In genomic region chr10:128102480-128103228, GRCh38 we compare ENCODE assay signal across 16 cellular contexts. TPM values are rescaled to one million over a fixed set of nuclear protein-coding genes. Genes with fewer than 3 reads are reported as not detected.
A peak's percentile ranks its signal among the peaks of the same experiment; 100 is the strongest.
DNase-seq lines count a peak whose midpoint lies in the region; ATAC-seq and TF ChIP-seq lines count a peak whose summit lies in the region.
"Had no signal": no experiment of that assay in that cellular context is flagged by ENCODE, and none has a peak within 500 bp of the region (broad histone marks: within the 10 kb centered on the region; RNA-seq: fewer than 3 reads in every experiment).

No MANE protein-coding gene starts in this region.

- in situ Hi-C loops in brain microvascular endothelial cell (cut with HindIII; ENCODE audit: low pct_ligation_motif_present, low sequenced_read_pairs): no loop called here

- peak overlapping the region in 2 of 3 donors; percentile 4 to 10 for H3K4me3 Mint-ChIP-seq in T-cell

- CTCF ChIA-PET in T-cell (lab: Charles Lee): interaction anchor here (0.5 to 1.6 kb wide), 6 partner anchors 24 to 109 kb away, joined by 3 to 9 read pairs (median 4); partner anchors contain the start of gene MKI67 (in 1 of the 2)

- no peak overlapping the region for H3K9ac ChIP-seq in BLaER1

- peaks cover 100% of the 10 kb centered on the region for H3K36me3 ChIP-seq in BLaER1
- no peaks in the 10 kb centered on the region for H3K36me3 ChIP-seq in lung (ENCODE audit: control insufficient read depth in 2 of 2, insufficient read depth in 2 of 2, low read length in 2 of 2)
- H3K36me3 ChIP-seq in brain microvascular endothelial cell (replicated peaks): peaks cover 2% of the 10 kb centered on the region
- H3K36me3 ChIP-seq: sigmoid colon had no signal

- peak; percentile 33 for DNase-seq in NCI-H2029 (lab: John Stamatoyannopoulos, UW)
- DNase-seq in NCI-H2029 treated with DMSO at 0.1 percent for 48 hours (lab: John Stamatoyannopoulos, UW): no peak
- DNase-seq in T-cell: no peak
- peak; percentile 67 for DNase-seq in lung (ENCODE audit: low spot score)
- no peak for DNase-seq in brain microvascular endothelial cell
- no peak for DNase-seq in AG20443 (ENCODE audit: low spot score)
- DNase-seq: 8988T; C1 segment of cervical spinal cord; heart left ventricle; NCI-H1694 treated with DMSO at 0.1 percent for 48 hours; OCI-M1; sigmoid colon; stimulated activated CD4-positive, alpha-beta T cell treated with anti-CD3 and anti-CD28 coated beads, Interleukin-2, amount 100 ng/mL, for 24 hours had no signal

- peaks cover 71% of the 10 kb centered on the region for H4K20me1 ChIP-seq in BLaER1

- 62 to 68% methylated on average over 19 of the region's 19 CpGs for WGBS in lung, 2 donors

- H3K9me3 ChIP-seq in BLaER1: no peaks in the 10 kb centered on the region
- H3K9me3 ChIP-seq in lung (ENCODE audit: control insufficient read depth in 2 of 2, insufficient read depth in 1 of 2, low read length in 1 of 2): peaks cover 0 to 2% of the 10 kb centered on the region in 2 donors
- H3K9me3 ChIP-seq: heart left ventricle, sigmoid colon had no signal

- H3K9me3 Mint-ChIP-seq in T-cell: no peaks in the 10 kb centered on the region

- no peaks in the 10 kb centered on the region for H3K27me3 ChIP-seq in BLaER1
- H3K27me3 ChIP-seq in lung (ENCODE audit: control insufficient read depth, insufficient read depth): no peaks in the 10 kb centered on the region
- no peaks in the 10 kb centered on the region for H3K27me3 ChIP-seq in brain microvascular endothelial cell (replicated peaks)
- H3K27me3 ChIP-seq: heart left ventricle, sigmoid colon had no signal

- POLR2A ChIA-PET in T-cell (lab: Charles Lee): no interaction called here

- TF ChIP-seq CTCF in lung (IDR thresholded peaks at IDR 0.05; ENCODE audit: control extremely low read depth, extremely low read depth): no peak
- no peak for TF ChIP-seq CTCF in brain microvascular endothelial cell (IDR thresholded peaks at IDR 0.05; ENCODE audit: low read depth, low read length, missing control alignments)

- H3K4me1 ChIP-seq in BLaER1 (peaks cover 12% of the 10 kb centered on the region; the same call in 1 of the 2 replicates), lung (ENCODE audit: control insufficient read depth in 2 of 2, insufficient read depth in 2 of 2, low read length in 2 of 2) (no peaks in the 10 kb centered on the region)

- H3K27me3 Mint-ChIP-seq in T-cell: no peaks in the 10 kb centered on the region

- ATAC-seq in T-cell (replicated peaks in 1 of 4) (no peak), lung (ENCODE audit: insufficient read depth, low FRiP score) (no peak), HG03097 (IDR thresholded peaks at IDR 0.05; ENCODE audit: low FRiP score, unreplicated experiment) (no peak)
- ATAC-seq: HCT116 had no signal

- peak overlapping the region; percentile 77 to 84 for H3K27ac Mint-ChIP-seq in T-cell

- no peak overlapping the region for H3K4me2 ChIP-seq in BLaER1

- peaks cover 16 to 47% (median 42%) of the 10 kb centered on the region in 3 donors for H3K4me1 Mint-ChIP-seq in T-cell

- no peak overlapping the region for H3K4me3 ChIP-seq in BLaER1
- H3K4me3 ChIP-seq in lung: no peak overlapping the region
- H3K4me3 ChIP-seq in brain microvascular endothelial cell (ENCODE audit: low read depth, low read length): no peak overlapping the region
- H3K4me3 ChIP-seq: heart left ventricle, sigmoid colon had no signal

- H3K36me3 Mint-ChIP-seq in T-cell: no peaks in the 10 kb centered on the region

- 0 out of 2 replicates have a peak overlapping the region, but pooled peaks have one; percentile 5 for H3K27ac ChIP-seq in BLaER1
- H3K27ac ChIP-seq in lung (ENCODE audit: low read depth in 1 of 2, low read length in 1 of 2): no peak overlapping the region
- no peak overlapping the region for H3K27ac ChIP-seq in brain microvascular endothelial cell
- H3K27ac ChIP-seq: heart left ventricle, sigmoid colon had no signal

RNA-seq across cellular contexts. Expression of gene MKI67, which starts 23.6 kb away (rescaled TPM):
- total RNA-seq in T-cell (1 to 10 TPM in 4 of 5 donors, under 1 TPM in 1; 0.70 to 8.6 (median 1.8) TPM), lung (1 to 10 TPM; 2.8 to 8.6 TPM)
- polyA plus RNA-seq in lung: 1 to 10 TPM; 1.0 to 1.4 TPM

Comparison
In these comparisons a context has a peak if more than half of its experiments do, and no peak if none do; other contexts are left out.
1. DNase-seq: peak in NCI-H2029 (single experiment) and lung (single experiment); none in NCI-H2029 treated with DMSO at 0.1 percent for 48 hours (single experiment), T-cell (0 of 34), brain microvascular endothelial cell (single experiment) and AG20443 (single experiment).